ENCODE assay signal across 19 cellular contexts in the genomic region with DNA sequence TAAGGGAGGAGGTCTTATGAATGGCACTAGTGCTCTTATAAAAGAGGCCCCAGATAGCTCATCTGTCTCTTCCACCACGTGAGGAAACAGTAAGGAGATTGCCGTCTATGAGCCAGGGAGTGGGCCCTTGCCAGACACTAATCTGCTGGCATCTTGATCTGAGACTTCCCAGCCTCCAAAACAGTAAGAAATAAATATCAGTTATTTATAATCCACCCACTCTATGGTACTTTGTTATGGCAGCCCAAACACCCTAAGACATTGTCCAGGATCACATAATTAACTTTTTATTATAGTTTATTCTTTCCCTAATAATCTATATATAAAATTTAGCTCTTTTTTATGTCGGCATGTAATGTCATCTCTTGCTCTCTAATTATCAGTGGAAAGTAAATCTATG.
"Had no signal": no experiment of that assay in that cellular context is flagged by ENCODE, and none has a peak within 500 bp of the region (broad histone marks: within the 10 kb centered on the region; RNA-seq: fewer than 3 reads in every experiment).

No MANE protein-coding gene starts in this region.

- DNase-seq: naive thymus-derived CD4-positive, alpha-beta T cell; natural killer cell; occipital lobe; ovary; posterior cingulate gyrus; psoas muscle; right cardiac atrium; right lobe of liver; spleen; stimulated activated CD4-positive, alpha-beta T cell treated with anti-CD3 and anti-CD28 coated beads, Interleukin-12 subunit alpha, Interleukin-12 subunit beta, amount 100 ng/mL, for 4 hours; stimulated activated CD4-positive, alpha-beta T cell treated with anti-CD3 and anti-CD28 coated beads, Interleukin-1b, Interleukin-23, amount 100 ng/mL, for 48 hours; stimulated activated CD4-positive, alpha-beta T cell treated with anti-CD3 and anti-CD28 coated beads, Interleukin-4, amount 100 ng/mL, for 1 hour; stimulated activated CD4-positive, alpha-beta T cell treated with anti-CD3 and anti-CD28 coated beads, Interleukin-4, amount 100 ng/mL, for 4 hours; stimulated activated CD8-positive, alpha-beta memory T cell treated with anti-CD3 and anti-CD28 coated beads, Interleukin-4, amount 100 ng/mL, for 48 hours; stimulated activated naive CD4-positive, alpha-beta T cell treated with Interleukin-2 at 50 U/mL for 16 hours; stomach; thyroid gland; trophoblast cell; upper lobe of left lung had no signal
